13 cellular contexts compared by ENCODE assay signal in the genomic region with DNA sequence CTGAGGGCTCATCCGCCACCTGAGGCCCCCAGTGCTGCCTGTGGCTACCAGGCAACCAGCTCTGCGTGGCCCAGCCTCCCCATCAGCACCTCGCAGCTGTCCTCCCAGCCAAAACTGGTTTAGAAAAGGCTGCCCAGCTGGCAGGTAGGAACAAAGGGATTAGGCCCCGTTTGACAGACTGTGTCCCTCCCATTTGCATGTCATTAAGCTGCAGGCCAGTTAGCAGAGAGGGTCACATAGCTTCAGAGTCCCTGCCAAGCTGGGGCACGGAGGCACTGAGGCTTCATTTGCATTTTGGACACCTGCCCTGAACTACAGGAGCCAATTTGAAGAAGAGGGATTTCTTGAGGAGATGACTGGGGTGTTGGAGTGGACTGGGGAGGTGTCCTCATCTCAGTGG.
DNase-seq lines count a peak whose midpoint lies in the region; ATAC-seq and TF ChIP-seq lines count a peak whose summit lies in the region.
"Had no signal": no experiment of that assay in that cellular context is flagged by ENCODE, and none has a peak within 500 bp of the region (broad histone marks: within the 10 kb centered on the region; RNA-seq: fewer than 3 reads in every experiment).

No MANE protein-coding gene starts in this region.

- no peak for TF ChIP-seq POLR2A in heart left ventricle (IDR thresholded peaks at IDR 0.05)

- H3K4me3 ChIP-seq in heart left ventricle: no peak overlapping the region
- H3K4me3 ChIP-seq: psoas muscle, SK-N-MC, stomach had no signal

- intact Hi-C loops in cardiac septum (cut with DNase I) (no loop called here), heart left ventricle (cut with DNase I) (loop anchor here in 1 of 10 donors (10.0 kb wide), 1 partner anchor 55 kb away; no protein-coding TSS in a partner anchor)

- peaks cover 0 to 18% (median 10%) of the 10 kb centered on the region in 12 donors for H3K9me3 ChIP-seq in heart left ventricle

- H3K4me1 ChIP-seq in heart left ventricle: no peaks in the 10 kb centered on the region
- H3K4me1 ChIP-seq: psoas muscle, stomach had no signal

- DNase-seq in cardiac septum (ENCODE audit: low spot score) (peak; percentile 71), heart left ventricle (no peak), NCI-H82 treated with DMSO at 0.1 percent for 48 hours (lab: John Stamatoyannopoulos, UW; ENCODE audit: unreplicated experiment) (peak; percentile 92), globus pallidus (ENCODE audit: low spot score) (peak; percentile 47), superior temporal gyrus (ENCODE audit: extremely low spot score) (peak; percentile 19), NCI-H446 (lab: John Stamatoyannopoulos, UW) (no peak), kidney glomerular epithelial cell (lab: John Stamatoyannopoulos, UW) (no peak)
- DNase-seq: naive thymus-derived CD4-positive, alpha-beta T cell; NCI-H1092 treated with DMSO at 0.1 percent for 48 hours; psoas muscle; stomach had no signal

- 60 to 65% (median 62%) methylated on average over 5 of the region's 5 CpGs for WGBS in heart left ventricle, 4 donors

- H3K27me3 ChIP-seq in heart left ventricle: peaks cover 0 to 6% (median 0%) of the 10 kb centered on the region in 9 donors
- H3K27me3 ChIP-seq: stomach had no signal

- no peaks in the 10 kb centered on the region for H3K36me3 ChIP-seq in heart left ventricle
- H3K36me3 ChIP-seq: stomach had no signal

- ATAC-seq in heart left ventricle (no peak), HG03442 (IDR thresholded peaks at IDR 0.05; ENCODE audit: unreplicated experiment) (no peak)
- ATAC-seq: naive thymus-derived CD4-positive, alpha-beta T cell; psoas muscle had no signal

- no peak overlapping the region for H3K27ac ChIP-seq in heart left ventricle
- H3K27ac ChIP-seq: psoas muscle, SK-N-MC, stomach had no signal

- no peak for TF ChIP-seq CTCF in heart left ventricle (IDR thresholded peaks at IDR 0.05)

Comparison
In these comparisons a context has a peak if more than half of its experiments do, and no peak if none do; other contexts are left out.
1. DNase-seq: peak in cardiac septum (single experiment), NCI-H82 treated with DMSO at 0.1 percent for 48 hours (single experiment), globus pallidus (single experiment) and superior temporal gyrus (single experiment); none in heart left ventricle (0 of 5), NCI-H446 (0 of 2) and kidney glomerular epithelial cell (single experiment).